Comparison of ENCODE assay signal across 33 cellular contexts in the genomic region with DNA sequence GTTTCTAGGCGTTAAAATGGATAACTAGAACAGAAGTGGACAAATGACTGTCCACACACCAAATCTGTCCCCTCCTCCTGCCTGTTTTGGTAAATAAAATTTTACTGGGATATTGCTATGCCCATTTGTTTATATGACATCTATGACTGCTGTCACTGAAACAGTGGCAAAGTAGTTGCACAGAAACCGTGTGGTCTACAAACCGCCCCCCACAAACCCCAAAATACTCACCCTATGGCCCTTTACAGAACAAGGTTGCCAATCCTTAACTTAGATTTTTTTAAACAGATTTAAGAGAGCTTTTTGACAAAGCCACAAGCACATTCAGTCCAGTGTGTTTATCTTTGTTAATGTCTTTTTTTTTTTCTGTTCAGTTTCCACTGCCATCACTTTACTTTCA.
"Had no signal": no experiment of that assay in that cellular context is flagged by ENCODE, and none has a peak within 500 bp of the region (broad histone marks: within the 10 kb centered on the region; RNA-seq: fewer than 3 reads in every experiment).

No MANE protein-coding gene starts in this region.

- H3K27ac Mint-ChIP-seq: activated CD4-positive, alpha-beta memory T cell treated with anti-CD3 and anti-CD28 coated beads for 36 hours; activated CD4-positive, alpha-beta T cell treated with anti-CD3 and anti-CD28 coated beads for 36 hours; activated CD4-positive, alpha-beta T cell treated with anti-CD3 and anti-CD28 coated beads, Interleukin-2, amount 10 ng/mL, durations not matched to agents 24 days and 14 days; activated CD8-positive, alpha-beta memory T cell treated with anti-CD3 and anti-CD28 coated beads, Interleukin-2, amount 10 ng/mL, durations not matched to agents 7 days and 5 days; activated CD8-positive, alpha-beta T cell treated with anti-CD3 and anti-CD28 coated beads, Interleukin-2, amount 10 ng/mL, durations not matched to agents 7 days and 5 days; activated naive CD4-positive, alpha-beta T cell treated with anti-CD3 and anti-CD28 coated beads for 36 hours; activated naive CD4-positive, alpha-beta T cell treated with anti-CD3 and anti-CD28 coated beads, Interleukin-2, amount 50 U/mL, for 24 hours; activated naive CD8-positive, alpha-beta T cell treated with anti-CD3 and anti-CD28 coated beads for 36 hours; activated naive CD8-positive, alpha-beta T cell treated with anti-CD3 and anti-CD28 coated beads, Interleukin-2, amount 50 U/mL, for 24 hours; activated T-helper 1 cell treated with anti-CD3 and anti-CD28 coated beads, Interleukin-12 subunit alpha, Interleukin-12 subunit beta, Interleukin-2, Interleukin-4 antibody, amounts not matched to agents 30 ng/mL and 10 ng/mL and 1 ng/mL, durations not matched to agents 14 hours and 24 hours and 36 hours; activated T-helper 2 cell treated with anti-CD3 and anti-CD28 coated beads, Interferon-gamma antibody, Interleukin-2, Interleukin-4, amounts not matched to agents 10 μg/mL and 5 μg/mL and 100 μg/mL, durations not matched to agents 14 hours and 24 hours and 36 hours; T-helper 17 cell; T-helper 2 cell treated with Interferon-gamma antibody and Interleukin-4, amounts not matched to agents 5 μg/mL and 100 μg/mL, for 36 hours had no signal

- H3K27ac ChIP-seq: body of pancreas, colonic mucosa, epithelial cell of prostate, esophagus squamous epithelium, gastroesophageal sphincter had no signal

- ATAC-seq: activated CD4-positive, alpha-beta T cell treated with anti-CD3 and anti-CD28 coated beads for 36 hours; activated CD8-positive, alpha-beta memory T cell treated with anti-CD3 and anti-CD28 coated beads, Interleukin-2, amount 10 ng/mL, durations not matched to agents 7 days and 5 days; activated CD8-positive, alpha-beta T cell treated with anti-CD3 and anti-CD28 coated beads, Interleukin-2, amount 10 ng/mL, durations not matched to agents 7 days and 5 days; activated naive CD8-positive, alpha-beta T cell treated with anti-CD3 and anti-CD28 coated beads, Interleukin-2, amount 50 U/mL, for 24 hours; body of pancreas; gastroesophageal sphincter; T-helper 17 cell had no signal

- H3K4me3 ChIP-seq: adrenal gland, body of pancreas, colonic mucosa, esophagus squamous epithelium, gastroesophageal sphincter had no signal

- H3K36me3 Mint-ChIP-seq: activated CD4-positive, alpha-beta memory T cell treated with anti-CD3 and anti-CD28 coated beads for 36 hours; activated CD8-positive, alpha-beta memory T cell treated with anti-CD3 and anti-CD28 coated beads, Interleukin-2, amount 10 ng/mL, durations not matched to agents 7 days and 5 days; activated naive CD8-positive, alpha-beta T cell treated with anti-CD3 and anti-CD28 coated beads for 36 hours had no signal

- H3K27me3 ChIP-seq: adrenal gland, body of pancreas, colonic mucosa, esophagus squamous epithelium, gastroesophageal sphincter had no signal

- DNase-seq: activated CD4-positive, alpha-beta memory T cell treated with anti-CD3 and anti-CD28 coated beads for 36 hours; activated CD4-positive, alpha-beta T cell treated with anti-CD3 and anti-CD28 coated beads for 36 hours; activated CD4-positive, alpha-beta T cell treated with anti-CD3 and anti-CD28 coated beads, Interleukin-2, amount 10 ng/mL, durations not matched to agents 24 days and 14 days; activated CD4-positive, CD25-positive, alpha-beta regulatory T cell; activated CD4-positive, CD25-positive, alpha-beta regulatory T cell treated with anti-CD3 and anti-CD28 coated beads, Interleukin-2, amount 50 U/mL, for 72 hours; activated CD8-positive, alpha-beta memory T cell treated with anti-CD3 and anti-CD28 coated beads, Interleukin-2, amount 10 ng/mL, durations not matched to agents 7 days and 5 days; activated CD8-positive, alpha-beta memory T cell treated with anti-CD3 and anti-CD28 coated beads, Interleukin-2, amount 50 U/mL, for 4 hours; activated CD8-positive, alpha-beta T cell treated with anti-CD3 and anti-CD28 coated beads, Interleukin-2, amount 10 ng/mL, durations not matched to agents 7 days and 5 days; activated effector memory CD4-positive, alpha-beta T cell treated with anti-CD3 and anti-CD28 coated beads, Interleukin-2, amount 50 U/mL, for 16 hours; activated naive CD4-positive, alpha-beta T cell treated with anti-CD3 and anti-CD28 coated beads for 36 hours; activated naive CD8-positive, alpha-beta T cell treated with anti-CD3 and anti-CD28 coated beads for 36 hours; activated naive CD8-positive, alpha-beta T cell treated with anti-CD3 and anti-CD28 coated beads, Interleukin-2, amount 50 U/mL, for 24 hours; activated T-cell treated with anti-CD3 and anti-CD28 coated beads, Interleukin-2, amount 50 U/mL, for 1 hour; activated T-cell treated with anti-CD3 and anti-CD28 coated beads, Interleukin-2, amount 50 U/mL, for 48 hours; adrenal gland; amygdala; aorta; body of pancreas; central memory CD4-positive, alpha-beta T cell; cerebellar nuclear complex; colonic mucosa; effector CD8-positive, alpha-beta T cell; esophagus squamous epithelium; foreskin melanocyte; T-helper 1 cell; T-helper 17 cell; T1000 had no signal

- H3K4me1 Mint-ChIP-seq: activated CD8-positive, alpha-beta memory T cell treated with anti-CD3 and anti-CD28 coated beads, Interleukin-2, amount 10 ng/mL, durations not matched to agents 7 days and 5 days; activated naive CD4-positive, alpha-beta T cell treated with anti-CD3 and anti-CD28 coated beads, Interleukin-2, amount 50 U/mL, for 24 hours; activated naive CD8-positive, alpha-beta T cell treated with anti-CD3 and anti-CD28 coated beads, Interleukin-2, amount 50 U/mL, for 24 hours had no signal

- H3K9me3 Mint-ChIP-seq: activated CD4-positive, alpha-beta memory T cell treated with anti-CD3 and anti-CD28 coated beads for 36 hours; activated naive CD4-positive, alpha-beta T cell treated with anti-CD3 and anti-CD28 coated beads for 36 hours; activated naive CD4-positive, alpha-beta T cell treated with anti-CD3 and anti-CD28 coated beads, Interleukin-2, amount 50 U/mL, for 24 hours; activated naive CD8-positive, alpha-beta T cell treated with anti-CD3 and anti-CD28 coated beads for 36 hours; activated naive CD8-positive, alpha-beta T cell treated with anti-CD3 and anti-CD28 coated beads, Interleukin-2, amount 50 U/mL, for 24 hours; activated T-helper 1 cell treated with anti-CD3 and anti-CD28 coated beads, Interleukin-12 subunit alpha, Interleukin-12 subunit beta, Interleukin-2, Interleukin-4 antibody, amounts not matched to agents 30 ng/mL and 10 ng/mL and 1 ng/mL, durations not matched to agents 14 hours and 24 hours and 36 hours; activated T-helper 2 cell treated with anti-CD3 and anti-CD28 coated beads, Interferon-gamma antibody, Interleukin-2, Interleukin-4, amounts not matched to agents 10 μg/mL and 5 μg/mL and 100 μg/mL, durations not matched to agents 14 hours and 24 hours and 36 hours; T-helper 2 cell treated with Interferon-gamma antibody and Interleukin-4, amounts not matched to agents 5 μg/mL and 100 μg/mL, for 36 hours had no signal

- H3K4me3 Mint-ChIP-seq: activated CD4-positive, alpha-beta memory T cell treated with anti-CD3 and anti-CD28 coated beads for 36 hours; activated CD4-positive, alpha-beta T cell treated with anti-CD3 and anti-CD28 coated beads for 36 hours; activated CD4-positive, alpha-beta T cell treated with anti-CD3 and anti-CD28 coated beads, Interleukin-2, amount 10 ng/mL, durations not matched to agents 24 days and 14 days; activated CD8-positive, alpha-beta memory T cell treated with anti-CD3 and anti-CD28 coated beads, Interleukin-2, amount 10 ng/mL, durations not matched to agents 7 days and 5 days; activated CD8-positive, alpha-beta T cell treated with anti-CD3 and anti-CD28 coated beads, Interleukin-2, amount 10 ng/mL, durations not matched to agents 7 days and 5 days; activated naive CD4-positive, alpha-beta T cell treated with anti-CD3 and anti-CD28 coated beads for 36 hours; activated naive CD4-positive, alpha-beta T cell treated with anti-CD3 and anti-CD28 coated beads, Interleukin-2, amount 50 U/mL, for 24 hours; activated naive CD8-positive, alpha-beta T cell treated with anti-CD3 and anti-CD28 coated beads for 36 hours; activated naive CD8-positive, alpha-beta T cell treated with anti-CD3 and anti-CD28 coated beads, Interleukin-2, amount 50 U/mL, for 24 hours; activated T-helper 1 cell treated with anti-CD3 and anti-CD28 coated beads, Interleukin-12 subunit alpha, Interleukin-12 subunit beta, Interleukin-2, Interleukin-4 antibody, amounts not matched to agents 30 ng/mL and 10 ng/mL and 1 ng/mL, durations not matched to agents 14 hours and 24 hours and 36 hours; T-helper 17 cell; T-helper 2 cell treated with Interferon-gamma antibody and Interleukin-4, amounts not matched to agents 5 μg/mL and 100 μg/mL, for 36 hours had no signal

- H3K9me3 ChIP-seq: adrenal gland, body of pancreas, colonic mucosa, esophagus squamous epithelium, gastroesophageal sphincter had no signal

- H3K36me3 ChIP-seq: adrenal gland, colonic mucosa, esophagus squamous epithelium, gastroesophageal sphincter had no signal

- H3K4me1 ChIP-seq: body of pancreas, colonic mucosa had no signal
